ENCODE assay signal across 6 cellular contexts in the genomic region with DNA sequence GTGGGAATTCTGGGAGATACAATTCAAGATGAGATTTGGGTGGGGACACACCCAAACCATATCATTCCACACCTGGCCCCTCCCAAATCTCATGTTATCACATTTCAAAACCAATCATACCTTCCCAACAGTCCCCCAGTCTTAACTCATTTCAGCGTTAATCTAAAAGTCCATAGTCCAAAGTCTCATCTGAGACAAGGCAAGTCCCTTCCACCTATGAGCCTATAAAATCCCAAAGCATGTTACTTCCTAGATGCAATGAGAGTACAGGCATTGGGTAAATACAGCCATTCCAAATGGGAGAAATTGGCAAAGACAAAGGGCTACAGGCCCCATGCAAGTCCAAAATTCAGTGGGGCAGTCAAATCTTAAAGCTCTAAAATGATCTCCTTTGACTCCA. TPM values are rescaled to one million over a fixed set of nuclear protein-coding genes. Genes with fewer than 3 reads are reported as not detected.
DNase-seq lines count a peak whose midpoint lies in the region; ATAC-seq, FAIRE-seq and TF ChIP-seq lines count a peak whose summit lies in the region.
"Not testable (repeated sequence)": the region's sequence is repeated elsewhere in the genome, so short reads cannot be mapped to it uniquely, and the experiment has no call there.

No MANE protein-coding gene starts in this region.

- DNase-seq in hepatocyte (ENCODE audit: low spot score) (peak; percentile 19), HepG2 (ENCODE audit: low spot score) (peak; percentile 8), small intestine (peak; percentile 91)
- not testable (repeated sequence) for DNase-seq in left colon, mucosa of descending colon

- H3K79me2 ChIP-seq in hepatocyte; HepG2 (ENCODE audit: insufficient read depth, low read length): not testable (repeated sequence)

- not testable (repeated sequence) for TF ChIP-seq POLR2A in HepG2 (IDR thresholded peaks at IDR 0.05; ENCODE audit: insufficient read depth in 1 of 2, low read depth in 2 of 2, low read length in 2 of 2)

- H3K27me3 ChIP-seq in hepatocyte; HepG2 (ENCODE audit: control insufficient read depth in 1 of 2, insufficient read depth in 2 of 2, low read length in 2 of 2); liver (ENCODE audit: control insufficient read depth in 4 of 4, insufficient read depth in 4 of 4, low read length in 3 of 4); small intestine (ENCODE audit: control insufficient read depth in 2 of 2, insufficient read depth in 2 of 2, low read length in 2 of 2): not testable (repeated sequence)

- 68% methylated on average over 1 of the region's 1 CpG for WGBS in hepatocyte (ENCODE audit: low lambda C conversion rate, missing lambda C conversion rate)
- 4% methylated on average over 1 of the region's 1 CpG for WGBS in HepG2 (ENCODE audit: low lambda C conversion rate)
- 37% methylated on average over 1 of the region's 1 CpG for WGBS in liver
- 10 to 60% (median 40%) methylated on average over 1 of the region's 1 CpG for WGBS in small intestine, 3 donors

- not testable (repeated sequence) for H3K4me1 ChIP-seq in hepatocyte (ENCODE audit: insufficient read depth); liver (ENCODE audit: control insufficient read depth in 4 of 4, insufficient read depth in 4 of 4, low read length in 3 of 4); mucosa of descending colon (ENCODE audit: low read depth); small intestine (ENCODE audit: control insufficient read depth in 2 of 2, insufficient read depth in 1 of 2, low read depth in 1 of 2, low read length in 1 of 2)
- peaks cover 24% of the 10 kb centered on the region for H3K4me1 ChIP-seq in HepG2 (ENCODE audit: insufficient read depth, low read length)

- H3K9ac ChIP-seq in HepG2 (ENCODE audit: insufficient read depth, low read depth, low read length); liver (ENCODE audit: low read depth in 1 of 2, low read length in 2 of 2): not testable (repeated sequence)

- in situ Hi-C loops in HepG2 (cut with HindIII; ENCODE audit: extremely low pct_ligation_motif_present, low pct_unique_long_range_greater_than_20kb), result not testable (repeated sequence)

- TF ChIP-seq CTCF in hepatocyte (IDR thresholded peaks at IDR 0.05; ENCODE audit: poor library complexity); HepG2 (CRISPR knock-in tag; IDR thresholded peaks at IDR 0.05); liver (IDR thresholded peaks at IDR 0.05; ENCODE audit: low read depth, low read length, missing input control); mucosa of descending colon (IDR thresholded peaks at IDR 0.05): not testable (repeated sequence)

- H3K4me3 ChIP-seq in hepatocyte; HepG2 (replicated peaks in 1 of 3; ENCODE audit: insufficient read depth in 1 of 3, low read depth in 2 of 3, low read length in 3 of 3); liver (ENCODE audit: low read depth in 1 of 3, low read length in 3 of 3); mucosa of descending colon; small intestine (ENCODE audit: low read depth in 1 of 2, low read length in 2 of 2): not testable (repeated sequence)

- H3K36me3 ChIP-seq in hepatocyte (replicated peaks; ENCODE audit: insufficient read depth, low read depth); HepG2 (replicated peaks in 1 of 2; ENCODE audit: control insufficient read depth in 1 of 2, insufficient read depth in 2 of 2, low read length in 2 of 2); liver (ENCODE audit: control insufficient read depth in 4 of 4, insufficient read depth in 3 of 4, low read depth in 1 of 4, low read length in 3 of 4); mucosa of descending colon (ENCODE audit: low read depth); small intestine (ENCODE audit: control insufficient read depth in 2 of 2, insufficient read depth in 2 of 2, low read length in 2 of 2): not testable (repeated sequence)

- H2AFZ ChIP-seq in hepatocyte; HepG2 (ENCODE audit: low read length): not testable (repeated sequence)

- H3K9me2 ChIP-seq in hepatocyte (replicated peaks; ENCODE audit: insufficient read depth), result not testable (repeated sequence)

- peak overlapping the region; percentile 40 for H3K27ac ChIP-seq in hepatocyte
- H3K27ac ChIP-seq in HepG2 (ENCODE audit: extremely low read length, insufficient read depth, low read length); liver (ENCODE audit: low read depth in 1 of 2, low read length in 2 of 2); small intestine (ENCODE audit: low read depth in 1 of 2, low read length in 1 of 2): not testable (repeated sequence)

- CTCF ChIA-PET in HepG2 (lab: Yijun Ruan, JAX; ENCODE audit: low intra/inter-chr PET ratio, low total read pairs), result not testable (repeated sequence)

- intact Hi-C loops in left colon (cut with DNase I, micrococcal nuclease); HepG2 (cut with micrococcal nuclease; ENCODE audit: unreplicated experiment); mucosa of descending colon (cut with DNase I, micrococcal nuclease): not testable (repeated sequence)

- not testable (repeated sequence) for H4K20me1 ChIP-seq in hepatocyte (ENCODE audit: insufficient read depth, poor library complexity, severe bottlenecking); HepG2 (ENCODE audit: insufficient read depth, low read length)

- H3K4me2 ChIP-seq in hepatocyte; HepG2 (ENCODE audit: low read depth, low read length): not testable (repeated sequence)

- TF ChIP-seq EP300 in HepG2 (IDR thresholded peaks at IDR 0.05; ENCODE audit: low read depth in 2 of 2, low read length in 2 of 2); HepG2 (CRISPR knock-in tag; IDR thresholded peaks at IDR 0.05; ENCODE audit: borderline replicate concordance): not testable (repeated sequence)

- not testable (repeated sequence) for H3K9me3 ChIP-seq in hepatocyte (ENCODE audit: low read depth); HepG2 (ENCODE audit: low read length); liver (ENCODE audit: control insufficient read depth in 4 of 4, low read length in 3 of 4); mucosa of descending colon; small intestine (ENCODE audit: control insufficient read depth, low read depth)

- not testable (repeated sequence) for BruUV-seq in HepG2 (replicated peaks; lab: Mats Ljungman, UMichigan)

- FAIRE-seq in HepG2 (lab: Jason Lieb, UNC); small intestine (lab: Jason Lieb, UNC): not testable (repeated sequence)

- TF ChIP-seq RAD21 in HepG2 (CRISPR knock-in tag; IDR thresholded peaks at IDR 0.05); liver (IDR thresholded peaks at IDR 0.05): not testable (repeated sequence)

- ATAC-seq in left colon (peak; percentile 94), mucosa of descending colon (peak; percentile 72)
- not testable (repeated sequence) for ATAC-seq in HepG2

- POLR2A ChIA-PET in HepG2 (lab: Yijun Ruan, JAX), result not testable (repeated sequence)

RNA-seq across cellular contexts. Expression of gene DDIAS, which starts 41.9 kb away (rescaled TPM):
- 2.6 and 2.7 TPM in 2 replicates for total RNA-seq in hepatocyte
- polyA plus RNA-seq in hepatocyte, result 0.88 and 0.92 TPM in 2 replicates
- 1 to 10 TPM in 1 of 2 donors, under 1 TPM in 1; 0.84 to 2.5 TPM for total RNA-seq in left colon
- total RNA-seq in HepG2 (2016; rRNA removed; fragmentation: Illumina TruSeq; extraction: Trizol), result 13.0 and 23.5 TPM in 2 replicates
- 4.5 and 6.3 TPM in 2 replicates for total RNA-seq in HepG2 (2016; cell fraction: cytosol; rRNA removed; fragmentation: Illumina TruSeq; extraction: Trizol; ENCODE audit: low read depth)
- 12.6 and 21.3 TPM in 2 replicates for total RNA-seq in HepG2 (2016; cell fraction: insoluble cytoplasmic fraction; rRNA removed; fragmentation: Illumina TruSeq; extraction: Trizol)
- 9.5 and 11.4 TPM in 2 replicates for total RNA-seq in HepG2 (2016; cell fraction: membrane; rRNA removed; fragmentation: Illumina TruSeq; extraction: Trizol)
- total RNA-seq in HepG2 (2016; cell fraction: nucleus; rRNA removed; fragmentation: Illumina TruSeq; extraction: Trizol), result 9.5 and 11.1 TPM in 2 replicates
- 2.2 and 3.5 TPM in 2 replicates for polyA plus RNA-seq in HepG2 (2011; rRNA removed)
- 1.6 and 2.0 TPM in 2 replicates for polyA plus RNA-seq in HepG2 (2011; cell fraction: cytosol; rRNA removed)
- 1.0 and 1.6 TPM in 2 replicates for polyA plus RNA-seq in HepG2 (2011; cell fraction: nucleus; rRNA removed)
- 1.7 and 5.3 TPM in 2 replicates for polyA plus RNA-seq in HepG2 (2012)
- 0.66 and 0.94 TPM in 2 replicates for polyA plus RNA-seq in HepG2 (2016; cell fraction: cytosol; fragmentation: Illumina TruSeq; extraction: Trizol; ENCODE audit: low read depth)
- polyA plus RNA-seq in HepG2 (2016; cell fraction: insoluble cytoplasmic fraction; fragmentation: Illumina TruSeq; extraction: Trizol; ENCODE audit: low read depth), result 13.7 and 16.2 TPM in 2 replicates
- 2.6 and 3.1 TPM in 2 replicates for polyA plus RNA-seq in HepG2 (2016; cell fraction: membrane; fragmentation: Illumina TruSeq; extraction: Trizol; ENCODE audit: low read depth)
- 11.7 and 12.4 TPM in 2 replicates for polyA plus RNA-seq in HepG2 (2016; cell fraction: nucleus; fragmentation: Illumina TruSeq; extraction: Trizol; ENCODE audit: insufficient read depth, low read depth)
- 10.5 and 39.5 TPM in 2 replicates for polyA minus RNA-seq in HepG2 (2011; rRNA and poly(A)+ RNA removed; ENCODE audit: low replicate concordance)
- polyA minus RNA-seq in HepG2 (2011; cell fraction: cytosol; rRNA and poly(A)+ RNA removed), result 1.9 and 3.3 TPM in 2 replicates
- 2.1 and 3.9 TPM in 2 replicates for polyA minus RNA-seq in HepG2 (2011; cell fraction: nucleus; rRNA and poly(A)+ RNA removed)
- total RNA-seq in liver, result 1 to 10 TPM in 1 of 2 donors, under 1 TPM in 1; 0.25 to 8.4 TPM
- polyA plus RNA-seq in liver, result under 1 TPM; 0.32 to 0.62 TPM
- total RNA-seq in mucosa of descending colon, result 1 to 10 TPM in 2 of 3 donors, under 1 TPM in 1; 0.87 to 4.4 (median 1.2) TPM
- polyA plus RNA-seq in small intestine, result 1 to 10 TPM in 1 of 3 donors, under 1 TPM in 1, not detected in 1; 0.45 to 2.1 TPM

RNA-seq across cellular contexts. Expression of gene PRCP, which starts 43.2 kb away (rescaled TPM):
- 46.8 and 49.0 TPM in 2 replicates for total RNA-seq in hepatocyte
- 48.3 and 53.0 TPM in 2 replicates for polyA plus RNA-seq in hepatocyte
- total RNA-seq in left colon, result 10 to 100 TPM; 27.4 to 47.9 TPM
- 49.9 and 84.2 TPM in 2 replicates for total RNA-seq in HepG2 (2016; rRNA removed; fragmentation: Illumina TruSeq; extraction: Trizol)
- 12.9 and 14.2 TPM in 2 replicates for total RNA-seq in HepG2 (2016; cell fraction: cytosol; rRNA removed; fragmentation: Illumina TruSeq; extraction: Trizol; ENCODE audit: low read depth)
- total RNA-seq in HepG2 (2016; cell fraction: insoluble cytoplasmic fraction; rRNA removed; fragmentation: Illumina TruSeq; extraction: Trizol), result 49.2 and 86.3 TPM in 2 replicates
- 29.1 and 33.4 TPM in 2 replicates for total RNA-seq in HepG2 (2016; cell fraction: membrane; rRNA removed; fragmentation: Illumina TruSeq; extraction: Trizol)
- total RNA-seq in HepG2 (2016; cell fraction: nucleus; rRNA removed; fragmentation: Illumina TruSeq; extraction: Trizol), result 75.4 and 86.0 TPM in 2 replicates
- 79.7 and 105 TPM in 2 replicates for polyA plus RNA-seq in HepG2 (2011; rRNA removed)
- polyA plus RNA-seq in HepG2 (2011; cell fraction: cytosol; rRNA removed), result 63.3 and 100 TPM in 2 replicates
- polyA plus RNA-seq in HepG2 (2011; cell fraction: nucleus; rRNA removed), result 24.2 and 26.5 TPM in 2 replicates
- polyA plus RNA-seq in HepG2 (2012), result 56.3 and 103 TPM in 2 replicates
- polyA plus RNA-seq in HepG2 (2016; cell fraction: cytosol; fragmentation: Illumina TruSeq; extraction: Trizol; ENCODE audit: low read depth), result 12.6 and 13.4 TPM in 2 replicates
- polyA plus RNA-seq in HepG2 (2016; cell fraction: insoluble cytoplasmic fraction; fragmentation: Illumina TruSeq; extraction: Trizol; ENCODE audit: low read depth), result 48.2 and 49.2 TPM in 2 replicates
- polyA plus RNA-seq in HepG2 (2016; cell fraction: membrane; fragmentation: Illumina TruSeq; extraction: Trizol; ENCODE audit: low read depth), result 27.2 and 33.0 TPM in 2 replicates
- polyA plus RNA-seq in HepG2 (2016; cell fraction: nucleus; fragmentation: Illumina TruSeq; extraction: Trizol; ENCODE audit: insufficient read depth, low read depth), result 84.6 and 95.4 TPM in 2 replicates
- 22.7 and 35.1 TPM in 2 replicates for polyA minus RNA-seq in HepG2 (2011; rRNA and poly(A)+ RNA removed; ENCODE audit: low replicate concordance)
- polyA minus RNA-seq in HepG2 (2011; cell fraction: cytosol; rRNA and poly(A)+ RNA removed), result 55.6 and 56.6 TPM in 2 replicates
- 29.0 and 33.7 TPM in 2 replicates for polyA minus RNA-seq in HepG2 (2011; cell fraction: nucleus; rRNA and poly(A)+ RNA removed)
- total RNA-seq in liver, result 10 to 100 TPM; 27.3 to 38.7 TPM
- 10 to 100 TPM; 43.8 to 55.2 TPM for polyA plus RNA-seq in liver
- total RNA-seq in mucosa of descending colon, result 10 to 100 TPM; 29.6 to 35.6 (median 30.8) TPM
- polyA plus RNA-seq in small intestine, result 10 to 100 TPM in 1 of 3 donors, 1 to 10 TPM in 2; 6.7 to 34.1 (median 7.8) TPM
